In the genomic region with DNA sequence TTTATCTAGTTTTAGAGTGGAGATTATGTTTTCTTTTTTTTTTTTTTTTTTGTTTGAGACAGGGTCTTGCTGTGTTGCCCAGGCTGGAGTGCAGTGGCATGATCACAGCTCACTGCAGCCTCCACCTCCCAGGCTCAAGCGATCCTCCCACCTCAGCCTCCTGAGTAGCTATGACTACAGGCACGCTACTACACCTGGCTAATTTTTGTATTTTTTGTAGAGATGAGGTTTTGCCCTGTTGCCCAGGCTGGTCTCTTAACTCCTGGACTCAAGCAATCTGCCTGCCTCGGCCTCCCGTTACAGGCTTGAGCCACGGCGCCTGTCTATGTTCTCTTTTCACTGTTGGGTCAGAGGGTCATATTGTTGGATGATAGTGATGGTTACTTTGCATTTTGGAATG, we compare ENCODE assay signal across 3 cellular contexts. TPM values are rescaled to one million over a fixed set of nuclear protein-coding genes. Genes with fewer than 3 reads are reported as not detected.
"Had no signal": no experiment of that assay in that cellular context is flagged by ENCODE, and none has a peak within 500 bp of the region (broad histone marks: within the 10 kb centered on the region; RNA-seq: fewer than 3 reads in every experiment).

No MANE protein-coding gene starts in this region.

RNA-seq across cellular contexts. Expression of gene MPV17L, which starts 4.8 kb away (rescaled TPM):
- total RNA-seq: H4, HFFc6 had no signal

RNA-seq across cellular contexts. Expression of gene NPIPA5, which starts 22.2 kb away (rescaled TPM):
- polyA plus RNA-seq: GM23248 had no signal
